In genomic region chr5:132677191-132677590, GRCh38 we compare ENCODE assay signal across 1 cellular context.
A peak's percentile ranks its signal among the peaks of the same experiment; 100 is the strongest.
TF ChIP-seq lines count a peak whose summit lies in the region.

No MANE protein-coding gene starts in this region.

TF ChIP-seq in K562, 482 proteins besides CTCF, POLR2A, EP300 and RAD21 (continued from another document):
- TF ChIP-seq ATF3 (IDR thresholded peaks at IDR 0.05) (peak; percentile 61), ATF3 (CRISPR knock-in tag; conservative IDR thresholded peaks at IDR 0.05) (no peak), SMARCA5 (IDR thresholded peaks at IDR 0.05) (no peak), ARID2 (IDR thresholded peaks at IDR 0.05) (0 out of 2 replicates have a peak, but pooled peaks have one; percentile 20), RHOXF2B (CRISPR knock-in tag; conservative IDR thresholded peaks at IDR 0.05) (0 out of 2 replicates have a peak, but pooled peaks have one; percentile 21)
